38 cellular contexts compared by ENCODE assay signal in genomic region chr6:25620391-25620790, GRCh38. TPM values are rescaled to one million over a fixed set of nuclear protein-coding genes. Genes with fewer than 3 reads are reported as not detected.
"Had no signal": no experiment of that assay in that cellular context is flagged by ENCODE, and none has a peak within 500 bp of the region (broad histone marks: within the 10 kb centered on the region; RNA-seq: fewer than 3 reads in every experiment).

No MANE protein-coding gene starts in this region.

- H3K9me3 ChIP-seq: adrenal gland, ascending aorta, body of pancreas, breast epithelium had no signal

- H3K36me3 ChIP-seq: adrenal gland, brain microvascular endothelial cell, breast epithelium had no signal

- H3K27ac ChIP-seq: adrenal gland, ascending aorta, body of pancreas, brain microvascular endothelial cell, breast epithelium, cardiac muscle cell had no signal

- ATAC-seq: activated naive CD4-positive, alpha-beta T cell treated with anti-CD3 and anti-CD28 coated beads, Interleukin-2, amount 50 U/mL, for 72 hours; activated naive CD8-positive, alpha-beta T cell treated with anti-CD3 and anti-CD28 coated beads, Interleukin-2, amount 50 U/mL, for 24 hours; activated T-cell treated with anti-CD3 and anti-CD28 coated beads, Interleukin-2, amount 50 U/mL, for 4 hours; activated T-cell treated with anti-CD3 and anti-CD28 coated beads, Interleukin-2, amount 50 U/mL, for 72 hours; activated T-helper 17 cell treated with anti-CD3 and anti-CD28 coated beads, Interleukin-2, amount 50 U/mL, for 72 hours; body of pancreas had no signal

- H3K4me1 ChIP-seq: adrenal gland, ascending aorta, breast epithelium had no signal

- FAIRE-seq: astrocyte had no signal

- H3K4me3 ChIP-seq: adrenal gland, ascending aorta, body of pancreas, breast epithelium, cardiac muscle cell had no signal

- DNase-seq: activated effector memory CD4-positive, alpha-beta T cell treated with anti-CD3 and anti-CD28 coated beads, Interleukin-2, amount 50 U/mL, for 16 hours; activated effector memory CD4-positive, alpha-beta T cell treated with Interleukin-2 at 50 U/mL for 16 hours; activated gamma-delta T cell; activated gamma-delta T cell treated with Interleukin-2 at 50 U/mL for 16 hours; activated naive CD4-positive, alpha-beta T cell; activated naive CD4-positive, alpha-beta T cell treated with anti-CD3 and anti-CD28 coated beads for 36 hours; activated naive CD4-positive, alpha-beta T cell treated with anti-CD3 and anti-CD28 coated beads, Interleukin-2, amount 10 ng/mL, durations not matched to agents 7 days and 5 days; activated naive CD4-positive, alpha-beta T cell treated with anti-CD3 and anti-CD28 coated beads, Interleukin-2, amount 50 U/mL, for 16 hours; activated naive CD4-positive, alpha-beta T cell treated with Interleukin-2 at 50 U/mL for 16 hours; activated naive CD8-positive, alpha-beta T cell treated with anti-CD3 and anti-CD28 coated beads for 36 hours; activated naive CD8-positive, alpha-beta T cell treated with anti-CD3 and anti-CD28 coated beads, Interleukin-2, amount 10 ng/mL, durations not matched to agents 7 days and 5 days; activated naive CD8-positive, alpha-beta T cell treated with anti-CD3 and anti-CD28 coated beads, Interleukin-2, amount 50 U/mL, for 24 hours; activated T-cell treated with anti-CD3 and anti-CD28 coated beads, Interleukin-2, amount 50 U/mL, for 1 hour; activated T-cell treated with anti-CD3 and anti-CD28 coated beads, Interleukin-2, amount 50 U/mL, for 24 hours; activated T-cell treated with anti-CD3 and anti-CD28 coated beads, Interleukin-2, amount 50 U/mL, for 4 hours; activated T-cell treated with anti-CD3 and anti-CD28 coated beads, Interleukin-2, amount 50 U/mL, for 48 hours; activated T-cell treated with anti-CD3 and anti-CD28 coated beads, Interleukin-2, amount 50 U/mL, for 72 hours; adrenal gland; amniotic stem cell; amygdala; anterior cingulate cortex; aorta; body of pancreas; brain microvascular endothelial cell; caudate nucleus; central memory CD4-positive, alpha-beta T cell; cerebellar nuclear complex had no signal

- H3K27me3 ChIP-seq: adrenal gland, ascending aorta, body of pancreas, brain microvascular endothelial cell, breast epithelium, cardiac muscle cell had no signal

RNA-seq across cellular contexts. Expression of gene SCGN, which starts 31.6 kb away (rescaled TPM):
- total RNA-seq: activated naive CD4-positive, alpha-beta T cell treated with anti-CD3 and anti-CD28 coated beads for 36 hours; activated naive CD4-positive, alpha-beta T cell treated with anti-CD3 and anti-CD28 coated beads, Interleukin-2, amount 50 U/mL, for 72 hours; activated naive CD8-positive, alpha-beta T cell treated with anti-CD3 and anti-CD28 coated beads for 36 hours; activated naive CD8-positive, alpha-beta T cell treated with anti-CD3 and anti-CD28 coated beads, Interleukin-2, amount 10 ng/mL, durations not matched to agents 7 days and 5 days; activated T-cell treated with anti-CD3 and anti-CD28 coated beads, Interleukin-2, amount 50 U/mL, for 4 hours; activated T-cell treated with anti-CD3 and anti-CD28 coated beads, Interleukin-2, amount 50 U/mL, for 72 hours; activated T-helper 1 cell treated with anti-CD3 and anti-CD28 coated beads, Interleukin-12 subunit alpha, Interleukin-12 subunit beta, Interleukin-2, Interleukin-4 antibody, amounts not matched to agents 30 ng/mL and 10 ng/mL and 1 ng/mL, durations not matched to agents 14 hours and 24 hours and 36 hours; activated T-helper 17 cell treated with anti-CD3 and anti-CD28 coated beads, Interleukin-2, amount 50 U/mL, for 72 hours; activated T-helper 2 cell treated with anti-CD3 and anti-CD28 coated beads, Interferon-gamma antibody, Interleukin-2, Interleukin-4, amounts not matched to agents 10 μg/mL and 5 μg/mL and 100 μg/mL, durations not matched to agents 14 hours and 24 hours and 36 hours; aorta; ascending aorta; astrocyte; bronchial epithelial cell; cardiac muscle cell; cardiac septum; chondrocyte had no signal
- polyA plus RNA-seq: cardiac muscle cell had no signal
